23 cellular contexts compared by ENCODE assay signal in the genomic region with DNA sequence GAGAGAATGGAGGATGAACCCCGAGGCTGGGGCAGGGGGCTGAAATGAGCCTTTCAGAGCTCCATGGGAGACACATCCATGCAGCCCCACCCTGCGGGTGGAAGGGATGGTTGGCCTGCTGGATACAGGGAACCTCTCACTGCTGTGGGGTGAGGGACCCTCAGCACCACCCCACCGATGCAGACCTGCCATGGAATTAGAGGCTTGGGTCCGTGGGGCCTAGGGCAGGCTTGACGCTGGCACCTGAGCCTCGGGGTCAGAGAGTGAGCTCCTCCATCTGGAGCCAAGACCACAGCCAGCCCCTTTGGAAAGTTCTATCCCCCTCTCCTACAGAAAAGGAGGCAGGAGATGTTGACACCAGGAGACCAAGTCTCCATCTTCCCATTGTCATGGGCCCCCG. TPM values are rescaled to one million over a fixed set of nuclear protein-coding genes. Genes with fewer than 3 reads are reported as not detected.
DNase-seq lines count a peak whose midpoint lies in the region; ATAC-seq, FAIRE-seq and TF ChIP-seq lines count a peak whose summit lies in the region.
"Had no signal": no experiment of that assay in that cellular context is flagged by ENCODE, and none has a peak within 500 bp of the region (broad histone marks: within the 10 kb centered on the region; RNA-seq: fewer than 3 reads in every experiment).

No MANE protein-coding gene starts in this region.

- H3K27ac Mint-ChIP-seq in MCF 10A (ENCODE audit: low read depth, unreplicated experiment), result no peak overlapping the region
- no peak overlapping the region for H3K27ac Mint-ChIP-seq in stimulated activated naive B cell treated with anti-CD40 and anti-IgM and Interleukin-4, amounts not matched to agents 10 μg/mL and 1 μg/mL and 100 μg/mL, for 72 hours
- H3K27ac Mint-ChIP-seq: H9 had no signal

- H3K4me3 Mint-ChIP-seq in MCF 10A (ENCODE audit: unreplicated experiment), result no peak overlapping the region
- no peak overlapping the region for H3K4me3 Mint-ChIP-seq in stimulated activated naive B cell treated with anti-CD40 and anti-IgM and Interleukin-4, amounts not matched to agents 10 μg/mL and 1 μg/mL and 100 μg/mL, for 72 hours
- H3K4me3 Mint-ChIP-seq: CD4-positive, alpha-beta T cell; H9 had no signal

- H3K9me3 ChIP-seq in A549, result no peaks in the 10 kb centered on the region
- H3K9me3 ChIP-seq in esophagus squamous epithelium, result no peaks in the 10 kb centered on the region
- H3K9me3 ChIP-seq in sigmoid colon, result no peaks in the 10 kb centered on the region
- H3K9me3 ChIP-seq in lower lobe of right lung, result no peaks in the 10 kb centered on the region
- H3K9me3 ChIP-seq: BE2C had no signal

- intact Hi-C loops in MCF 10A (cut with micrococcal nuclease), result loop anchor here (5.0 kb wide), 1 partner anchor 424 kb away; no protein-coding TSS in a partner anchor
- intact Hi-C loops in esophagus squamous epithelium (cut with DNase I), result loop anchor here (5.0 kb wide), 1 partner anchor 296 kb away; no protein-coding TSS in a partner anchor
- intact Hi-C loops in sigmoid colon (cut with DNase I), result loop anchor here (5.0 to 10.0 kb wide), 2 partner anchors 209 to 426 kb away; no protein-coding TSS in a partner anchor
- intact Hi-C loops in lower lobe of right lung (cut with DNase I), result loop anchor here (5.0 kb wide), 1 partner anchor 301 kb away; no protein-coding TSS in a partner anchor

- peaks cover 26% of the 10 kb centered on the region for H3K4me1 Mint-ChIP-seq in MCF 10A (ENCODE audit: insufficient read depth, unreplicated experiment)
- H3K4me1 Mint-ChIP-seq in stimulated activated naive B cell treated with anti-CD40 and anti-IgM and Interleukin-4, amounts not matched to agents 10 μg/mL and 1 μg/mL and 100 μg/mL, for 72 hours, result no peaks in the 10 kb centered on the region

- no peaks in the 10 kb centered on the region for H3K36me3 Mint-ChIP-seq in MCF 10A (ENCODE audit: insufficient read depth, unreplicated experiment)
- H3K36me3 Mint-ChIP-seq in stimulated activated naive B cell treated with anti-CD40 and anti-IgM and Interleukin-4, amounts not matched to agents 10 μg/mL and 1 μg/mL and 100 μg/mL, for 72 hours, result no peaks in the 10 kb centered on the region

- no peaks in the 10 kb centered on the region for H3K27me3 ChIP-seq in esophagus squamous epithelium
- H3K27me3 ChIP-seq in sigmoid colon, result no peaks in the 10 kb centered on the region
- peaks cover 15% of the 10 kb centered on the region for H3K27me3 ChIP-seq in lower lobe of right lung (ENCODE audit: low read depth)

- peak overlapping the region in 1 of 2 experiments; percentile 82; a peak in 4 of 6 replicates for H3K27ac ChIP-seq in A549
- peak overlapping the region; percentile 74 to 83 (median 77) for H3K27ac ChIP-seq in esophagus squamous epithelium
- no peak overlapping the region for H3K27ac ChIP-seq in sigmoid colon
- H3K27ac ChIP-seq in lower lobe of right lung, result no peak overlapping the region
- H3K27ac ChIP-seq: HL-60 had no signal

- H3K36me3 ChIP-seq in esophagus squamous epithelium (no peaks in the 10 kb centered on the region), sigmoid colon (no peaks in the 10 kb centered on the region), lower lobe of right lung (no peaks in the 10 kb centered on the region)
- H3K36me3 ChIP-seq: BE2C had no signal

- POLR2A ChIA-PET in A549 (lab: Yijun Ruan, JAX) (no interaction called here), MCF 10A (lab: Yijun Ruan, JAX) (interaction anchor here (0.7 to 7.5 kb wide), 19 partner anchors 10 to 433 kb away, joined by 3 to 315 read pairs (median 7); a partner anchor contains a TSS)

- TF ChIP-seq RAD21 in A549 (conservative IDR thresholded peaks at IDR 0.05 in 1 of 2, IDR thresholded peaks at IDR 0.05 in 1 of 2), result no peak

- no peak for TF ChIP-seq EP300 in A549 (IDR thresholded peaks at IDR 0.05)
- TF ChIP-seq EP300 in sigmoid colon (IDR thresholded peaks at IDR 0.05), result no peak

- H3K9me3 Mint-ChIP-seq in MCF 10A (ENCODE audit: unreplicated experiment), result no peaks in the 10 kb centered on the region
- H3K9me3 Mint-ChIP-seq in stimulated activated naive B cell treated with anti-CD40 and anti-IgM and Interleukin-4, amounts not matched to agents 10 μg/mL and 1 μg/mL and 100 μg/mL, for 72 hours, result no peaks in the 10 kb centered on the region
- H3K9me3 Mint-ChIP-seq: CD4-positive, alpha-beta T cell; H9 had no signal

- 91% methylated on average over 6 of the region's 7 CpGs for WGBS in A549 (ENCODE audit: missing lambda C conversion rate)
- WGBS in esophagus squamous epithelium, 2 donors, result 42 to 66% methylated on average over 4 to 6 of the region's 7 CpGs
- WGBS in sigmoid colon, 2 donors, result 82 to 89% methylated on average over 7 of the region's 7 CpGs

- CTCF ChIA-PET in A549 (lab: Yijun Ruan, JAX), result interaction anchor here (0.8 to 13.8 kb wide), 18 partner anchors 9 to 442 kb away, joined by 3 to 492 read pairs (median 4); no protein-coding TSS in a partner anchor
- CTCF ChIA-PET in MCF 10A (lab: Yijun Ruan, JAX), result interaction anchor here (0.7 to 14.9 kb wide), 17 partner anchors 9 to 448 kb away, joined by 3 to 366 read pairs (median 5); a partner anchor contains a TSS

- no peaks in the 10 kb centered on the region for H3K27me3 Mint-ChIP-seq in MCF 10A (ENCODE audit: insufficient read depth, unreplicated experiment)
- peaks cover 12 to 20% of the 10 kb centered on the region in 2 donors for H3K27me3 Mint-ChIP-seq in stimulated activated naive B cell treated with anti-CD40 and anti-IgM and Interleukin-4, amounts not matched to agents 10 μg/mL and 1 μg/mL and 100 μg/mL, for 72 hours
- H3K27me3 Mint-ChIP-seq: CD4-positive, alpha-beta T cell had no signal

- no peak overlapping the region for H3K4me3 ChIP-seq in A549
- no peak overlapping the region for H3K4me3 ChIP-seq in esophagus squamous epithelium
- no peak overlapping the region for H3K4me3 ChIP-seq in sigmoid colon
- H3K4me3 ChIP-seq in lower lobe of right lung, result no peak overlapping the region

- ATAC-seq in A549, result no peak
- no peak for ATAC-seq in lower lobe of right lung
- no peak for ATAC-seq in stimulated activated naive B cell treated with anti-CD40 and anti-IgM and Interleukin-4, amounts not matched to agents 10 μg/mL and 1 μg/mL and 100 μg/mL, for 72 hours (replicated peaks)

- no peak for DNase-seq in A549 (ENCODE audit: low read depth in 1 of 2, low spot score in 1 of 2)
- peak; percentile 4 for DNase-seq in MCF 10A (ENCODE audit: unreplicated experiment)
- no peak for DNase-seq in esophagus squamous epithelium (lab: John Stamatoyannopoulos, UW)
- DNase-seq in sigmoid colon, result peak; percentile 38
- DNase-seq in cerebellar nuclear complex (lab: John Stamatoyannopoulos, UW), result no peak
- no peak for DNase-seq in lower lobe of right lung
- no peak for DNase-seq in stimulated activated naive B cell treated with anti-CD40 and anti-IgM and Interleukin-4, amounts not matched to agents 10 μg/mL and 1 μg/mL and 100 μg/mL, for 72 hours
- no peak for DNase-seq in midbrain (lab: John Stamatoyannopoulos, UW)
- DNase-seq: BE2C; CD4-positive, alpha-beta T cell; GF-D8; H9; NCI-H146; NCI-H2171; NK-92 treated with Interleukin-12 subunit alpha and Interleukin-12 subunit beta, amount 100 ng/mL, for 24 hours; SHP77 treated with DMSO at 0.1 percent for 48 hours had no signal

- TF ChIP-seq POLR2A in A549 (IDR thresholded peaks at IDR 0.05; ENCODE audit: low read length) (no peak), esophagus squamous epithelium (IDR thresholded peaks at IDR 0.05) (no peak), sigmoid colon (IDR thresholded peaks at IDR 0.05) (no peak)

- TF ChIP-seq CTCF in A549 (IDR thresholded peaks at IDR 0.05) (no peak), MCF 10A (IDR thresholded peaks at IDR 0.05; ENCODE audit: unreplicated experiment) (no peak), esophagus squamous epithelium (IDR thresholded peaks at IDR 0.05) (no peak), sigmoid colon (IDR thresholded peaks at IDR 0.05) (no peak), lower lobe of right lung (IDR thresholded peaks at IDR 0.05) (no peak)

- no peak for FAIRE-seq in A549 (lab: Jason Lieb, UNC)
- FAIRE-seq: HTR-8/SVneo, RCC 7860 had no signal

- no TSS peak for BruUV-seq in MCF 10A (replicated peaks; lab: Mats Ljungman, UMichigan)

- H3K4me1 ChIP-seq in A549 (peaks cover 24% of the 10 kb centered on the region), esophagus squamous epithelium (peaks cover 25 to 59% (median 27%) of the 10 kb centered on the region in 3 donors), sigmoid colon (no peaks in the 10 kb centered on the region), lower lobe of right lung (no peaks in the 10 kb centered on the region)
- H3K4me1 ChIP-seq: BE2C had no signal

- H3K4me2 ChIP-seq in A549, result peak overlapping the region; percentile 39; the same call in 2 of the 3 replicates

RNA-seq across cellular contexts. Expression of a gene that starts 7.4 kb away (rescaled TPM):
- polyA plus RNA-seq in A549 (2011; rRNA removed), result not detected in 2 replicates
- polyA plus RNA-seq in A549 (2012; cell fraction: cytosol; rRNA removed), result 0.01 TPM in 1 of 2 replicates, not detected in the other
- not detected in 2 replicates for polyA plus RNA-seq in A549 (2012; cell fraction: nucleus; rRNA removed)
- not detected in 3 replicates for polyA plus RNA-seq in A549 (2017; fragmentation: RNase III; extraction: RNeasy Plus Mini Kit Qiagen cat#74134 plus additional on column Dnase treatment)
- polyA minus RNA-seq in A549 (2011; rRNA and poly(A)+ RNA removed), result not detected in 2 replicates
- not detected in 2 replicates for total RNA-seq in MCF 10A (2022)
- 1 to 10 TPM in 1 of 4 donors, under 1 TPM in 1, not detected in 2; 0.19 to 6.7 TPM for total RNA-seq in esophagus squamous epithelium
- total RNA-seq in sigmoid colon, result not detected
- polyA plus RNA-seq in sigmoid colon, result not detected
- not detected for total RNA-seq in lower lobe of right lung
- total RNA-seq: A172, H9, IMR-90, M059J, NCI-H460 had no signal
- polyA plus RNA-seq: IMR-90 had no signal

RNA-seq across cellular contexts. Expression of a gene that starts 20.2 kb away (rescaled TPM):
- polyA plus RNA-seq in A549 (2011; rRNA removed) (not detected in 2 replicates), A549 (2017; fragmentation: RNase III; extraction: RNeasy Plus Mini Kit Qiagen cat#74134 plus additional on column Dnase treatment) (not detected in 3 replicates), sigmoid colon (under 1 TPM in 1 of 3 donors, not detected in 2; 0.79 TPM)
- polyA plus RNA-seq in A549 (2012; cell fraction: cytosol; rRNA removed), result not detected in 2 replicates
- polyA plus RNA-seq in A549 (2012; cell fraction: nucleus; rRNA removed), result 0.02 and 0.07 TPM in 2 replicates
- not detected in 2 replicates for polyA minus RNA-seq in A549 (2011; rRNA and poly(A)+ RNA removed)
- total RNA-seq in MCF 10A (2022) (not detected in 2 replicates), esophagus squamous epithelium (not detected), sigmoid colon (not detected), lower lobe of right lung (not detected)
- total RNA-seq: A172, H9, IMR-90, M059J, NCI-H460 had no signal
- polyA plus RNA-seq: IMR-90 had no signal

RNA-seq across cellular contexts. Expression of a gene that starts 28.1 kb away (rescaled TPM):
- polyA plus RNA-seq in A549 (2011; rRNA removed) (not detected in 2 replicates), A549 (2017; fragmentation: RNase III; extraction: RNeasy Plus Mini Kit Qiagen cat#74134 plus additional on column Dnase treatment) (not detected in 3 replicates), sigmoid colon (not detected)
- not detected in 2 replicates for polyA plus RNA-seq in A549 (2012; cell fraction: cytosol; rRNA removed)
- not detected in 2 replicates for polyA plus RNA-seq in A549 (2012; cell fraction: nucleus; rRNA removed)
- not detected in 2 replicates for polyA minus RNA-seq in A549 (2011; rRNA and poly(A)+ RNA removed)
- total RNA-seq in MCF 10A (2022) (not detected in 2 replicates), esophagus squamous epithelium (not detected), sigmoid colon (not detected), lower lobe of right lung (not detected)
- total RNA-seq: A172; CD4-positive, alpha-beta T cell; H9; IMR-90; M059J; NCI-H460 had no signal
- polyA plus RNA-seq: IMR-90 had no signal

RNA-seq across cellular contexts. Expression of a gene that starts 37.3 kb away (rescaled TPM):
- not detected in 2 replicates for polyA plus RNA-seq in A549 (2011; rRNA removed)
- polyA plus RNA-seq in A549 (2012; cell fraction: cytosol; rRNA removed), result not detected in 2 replicates
- polyA plus RNA-seq in A549 (2012; cell fraction: nucleus; rRNA removed), result not detected in 2 replicates
- polyA plus RNA-seq in A549 (2017; fragmentation: RNase III; extraction: RNeasy Plus Mini Kit Qiagen cat#74134 plus additional on column Dnase treatment), result not detected in 3 replicates
- polyA minus RNA-seq in A549 (2011; rRNA and poly(A)+ RNA removed), result not detected in 2 replicates
- not detected in 2 replicates for total RNA-seq in MCF 10A (2022)
- under 1 TPM in 1 of 4 donors, not detected in 3; 0.15 TPM for total RNA-seq in esophagus squamous epithelium
- total RNA-seq in sigmoid colon, result not detected
- under 1 TPM in 1 of 3 donors, not detected in 2; 0.73 TPM for polyA plus RNA-seq in sigmoid colon
- total RNA-seq in lower lobe of right lung, result not detected
- total RNA-seq: A172, H9, IMR-90, M059J, NCI-H460 had no signal
- polyA plus RNA-seq: IMR-90 had no signal

Comparison
In these comparisons a context has a peak if more than half of its experiments do, and no peak if none do; other contexts are left out.
1. DNase-seq: peak in MCF 10A (single experiment) and sigmoid colon (single experiment); none in A549 (0 of 2), esophagus squamous epithelium (single experiment), cerebellar nuclear complex (0 of 2), lower lobe of right lung (single experiment), stimulated activated naive B cell treated with anti-CD40 and anti-IgM and Interleukin-4, amounts not matched to agents 10 μg/mL and 1 μg/mL and 100 μg/mL, for 72 hours (single experiment) and midbrain (single experiment).
2. H3K27ac ChIP-seq: peak in esophagus squamous epithelium (4 of 4); none in sigmoid colon (0 of 4) and lower lobe of right lung (single experiment).